Comparison of ENCODE assay signal across 8 cellular contexts in the genomic region with DNA sequence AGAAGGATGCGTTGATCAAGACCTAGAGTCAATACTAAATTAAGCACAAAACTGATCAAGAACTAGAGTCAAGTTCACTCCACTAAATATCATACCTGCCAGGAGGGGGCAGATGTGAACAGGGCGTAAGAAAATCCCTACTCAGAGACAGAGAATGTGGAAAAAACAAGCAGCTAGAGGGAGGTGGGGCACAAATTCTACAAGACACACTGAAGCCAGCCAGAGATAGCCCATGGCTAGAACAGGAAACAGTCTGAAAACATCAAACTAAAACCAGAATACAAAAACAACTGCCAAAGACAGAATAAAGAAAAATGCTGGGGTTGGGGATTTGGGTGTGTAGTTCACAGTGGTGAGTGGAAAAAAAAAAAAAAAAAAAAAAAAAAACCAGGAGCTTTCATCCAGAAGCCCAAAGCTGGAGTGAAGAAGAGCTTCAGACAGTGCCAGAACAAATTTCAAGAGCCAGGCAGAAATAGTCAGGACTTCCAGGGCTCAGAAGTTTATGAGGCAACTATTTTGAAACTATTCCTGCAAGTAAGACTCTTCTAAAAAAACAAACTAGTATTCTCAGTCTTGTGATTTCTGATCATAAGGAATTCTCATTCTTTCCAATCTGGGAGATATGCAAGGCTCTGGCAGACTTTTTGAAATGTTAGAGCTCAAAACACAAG.
DNase-seq lines count a peak whose midpoint lies in the region; ATAC-seq, FAIRE-seq and TF ChIP-seq lines count a peak whose summit lies in the region.

No MANE protein-coding gene starts in this region.

- H3K4me3 ChIP-seq in LNCaP clone FGC (ENCODE audit: low read depth, low read length) (no peak overlapping the region), RWPE2 (ENCODE audit: severe bottlenecking) (no peak overlapping the region), body of pancreas (no peak overlapping the region), kidney (ENCODE audit: low read length in 2 of 2) (no peak overlapping the region)

- H3K4me1 ChIP-seq in RWPE2 (ENCODE audit: insufficient read depth, poor library complexity, severe bottlenecking): no peaks in the 10 kb centered on the region
- H3K4me1 ChIP-seq in body of pancreas: no peaks in the 10 kb centered on the region
- no peaks in the 10 kb centered on the region for H3K4me1 ChIP-seq in kidney (ENCODE audit: control insufficient read depth in 1 of 2, insufficient read depth in 1 of 2, low read depth in 1 of 2, low read length in 2 of 2)

- no peaks in the 10 kb centered on the region for H3K27me3 ChIP-seq in RWPE2 (ENCODE audit: insufficient read depth, poor library complexity, severe bottlenecking)
- H3K27me3 ChIP-seq in body of pancreas: no peaks in the 10 kb centered on the region

- no peak overlapping the region for H3K9ac ChIP-seq in kidney (ENCODE audit: low read length in 2 of 2)

- intact Hi-C loops in body of pancreas (cut with DNase I): no loop called here
- intact Hi-C loops in kidney (cut with DNase I): no loop called here

- ATAC-seq in GM21825 (IDR thresholded peaks at IDR 0.05; ENCODE audit: unreplicated experiment) (peak; percentile 82), RWPE2 (ENCODE audit: low read depth) (peak; percentile 92), body of pancreas (peak; percentile 83)

- TF ChIP-seq CTCF in LNCaP clone FGC (IDR thresholded peaks at IDR 0.05; ENCODE audit: control insufficient read depth, extremely low read depth, insufficient read depth) (peak; percentile 63), RWPE2 (IDR thresholded peaks at IDR 0.05; ENCODE audit: poor library complexity, severe bottlenecking) (peak; percentile 82), body of pancreas (IDR thresholded peaks at IDR 0.05) (peak; percentile 39 to 93 (median 79)), kidney (IDR thresholded peaks at IDR 0.05; ENCODE audit: borderline replicate concordance, extremely low read depth, insufficient read depth) (no peak)

- DNase-seq in GM03348 (ENCODE audit: low spot score) (peak; percentile 84), LNCaP clone FGC (ENCODE audit: low read depth) (peak; percentile 44), RWPE2 (ENCODE audit: low spot score) (no peak), body of pancreas (peak; percentile 61 to 76 (median 66)), kidney tubule cell (ENCODE audit: low spot score) (peak; percentile 84), kidney (no peak)
- peak; percentile 66 for DNase-seq in stimulated activated CD4-positive, alpha-beta T cell treated with anti-CD3 and anti-CD28 coated beads, Interleukin-4, amount 100 ng/mL, for 24 hours

- no peaks in the 10 kb centered on the region for H3K9me3 ChIP-seq in RWPE2 (ENCODE audit: severe bottlenecking)
- H3K9me3 ChIP-seq in body of pancreas: no peaks in the 10 kb centered on the region
- no peaks in the 10 kb centered on the region for H3K9me3 ChIP-seq in kidney (ENCODE audit: control insufficient read depth in 1 of 2, low read length in 2 of 2)

- H3K27ac ChIP-seq in RWPE2 (ENCODE audit: poor library complexity, severe bottlenecking): no peak overlapping the region
- peak overlapping the region in 1 of 4 donors; percentile 24 for H3K27ac ChIP-seq in body of pancreas
- no peak overlapping the region for H3K27ac ChIP-seq in kidney (ENCODE audit: low read depth in 2 of 2, low read length in 2 of 2)

- no peak for TF ChIP-seq POLR2A in body of pancreas (IDR thresholded peaks at IDR 0.05)

- no peak for FAIRE-seq in kidney (lab: Jason Lieb, UNC)

- H3K36me3 ChIP-seq in RWPE2 (ENCODE audit: low read depth) (no peaks in the 10 kb centered on the region), body of pancreas (replicated peaks in 1 of 2; ENCODE audit: insufficient read depth in 1 of 2, low read depth in 2 of 2) (no peaks in the 10 kb centered on the region), kidney (ENCODE audit: control insufficient read depth in 1 of 2, insufficient read depth in 2 of 2, low read length in 2 of 2) (no peaks in the 10 kb centered on the region)

- WGBS in body of pancreas, 2 donors: 8 to 19% methylated on average over 2 of the region's 2 CpGs

Comparison
In these comparisons a context has a peak if more than half of its experiments do, and no peak if none do; other contexts are left out.
1. DNase-seq: peak in GM03348 (single experiment), LNCaP clone FGC (single experiment), body of pancreas (4 of 4), kidney tubule cell (single experiment) and stimulated activated CD4-positive, alpha-beta T cell treated with anti-CD3 and anti-CD28 coated beads, Interleukin-4, amount 100 ng/mL, for 24 hours (single experiment); none in RWPE2 (single experiment) and kidney (single experiment).
2. Peak in every context shown above with its lines, with median percentiles within 50 percentile points of each other: ATAC-seq.